1 cellular context compared by ENCODE assay signal in the genomic region with DNA sequence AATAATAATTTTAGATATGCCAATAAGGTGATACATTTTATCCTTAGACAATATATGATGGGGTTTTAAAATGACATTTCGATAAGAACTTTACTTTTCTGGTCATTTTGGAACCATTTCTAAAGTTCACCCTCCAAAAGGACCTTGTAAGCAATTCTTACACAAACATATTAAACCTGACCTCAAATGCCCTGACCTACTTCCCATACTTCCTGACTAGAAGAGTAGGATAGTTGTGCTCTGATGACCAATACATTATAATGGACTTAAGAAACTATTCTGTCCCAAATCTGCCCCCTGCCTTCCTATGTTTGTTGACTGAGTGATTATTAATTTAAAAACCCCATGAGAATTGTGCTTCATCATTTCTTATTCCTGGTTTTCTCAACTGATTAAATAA.
TF ChIP-seq lines count a peak whose summit lies in the region.

No MANE protein-coding gene starts in this region.

TF ChIP-seq in endothelial cell of umbilical vein, 7 proteins besides CTCF, POLR2A, EP300 and RAD21:
- TF ChIP-seq GATA2 (IDR thresholded peaks at IDR 0.05; ENCODE audit: insufficient read depth, insufficient read length, low read depth, low read length) (no peak), MYC (IDR thresholded peaks at IDR 0.05; ENCODE audit: low read depth, low read length) (no peak), POLR2AphosphoS5 (IDR thresholded peaks at IDR 0.05; ENCODE audit: insufficient read depth, low read depth, low read length) (no peak), JUN (IDR thresholded peaks at IDR 0.05; ENCODE audit: borderline replicate concordance, insufficient read depth, insufficient read length, low read depth) (no peak), EZH2 (IDR thresholded peaks at IDR 0.05; ENCODE audit: borderline replicate concordance, low read depth, low read length, severe bottlenecking) (no peak), MAX (IDR thresholded peaks at IDR 0.05; ENCODE audit: insufficient read depth, insufficient read length) (no peak), FOS (IDR thresholded peaks at IDR 0.05; ENCODE audit: borderline replicate concordance, insufficient read depth, low read length) (no peak)
